Comparison of ENCODE assay signal across 17 cellular contexts in the genomic region with DNA sequence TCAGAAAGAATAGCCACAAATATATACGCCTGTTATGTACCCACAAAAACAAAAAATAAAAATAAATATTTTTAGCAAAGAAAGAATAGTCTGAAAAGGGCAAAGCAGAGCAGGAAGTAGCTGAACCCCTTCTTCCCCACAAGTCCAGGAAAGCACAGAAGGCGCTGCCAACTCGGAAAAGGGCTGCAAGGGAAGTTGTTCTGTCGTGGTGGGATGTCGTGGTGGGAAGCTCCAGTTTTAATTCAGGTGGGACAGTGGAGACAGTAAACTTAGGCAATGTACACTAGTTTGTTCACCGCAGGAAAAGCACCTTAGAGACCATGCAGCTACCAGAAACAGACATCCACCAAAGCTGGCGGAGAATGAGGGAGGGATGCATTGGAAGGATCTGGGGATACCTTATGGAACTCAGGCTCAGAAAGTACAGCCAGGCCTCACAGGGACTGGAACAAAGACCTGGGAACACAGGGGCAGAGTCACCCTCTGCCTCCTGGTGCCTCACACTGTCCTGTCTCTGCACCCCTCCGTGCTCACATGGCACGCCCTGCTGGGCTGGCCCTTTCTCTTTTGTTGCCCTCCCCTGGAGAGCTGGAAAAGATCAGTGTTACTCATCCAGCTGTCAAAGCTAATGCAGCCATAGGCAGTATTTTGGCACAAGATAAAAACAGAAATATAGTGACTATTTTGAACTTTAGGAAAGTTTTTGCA. TPM values are rescaled to one million over a fixed set of nuclear protein-coding genes. Genes with fewer than 3 reads are reported as not detected.
DNase-seq lines count a peak whose midpoint lies in the region; ATAC-seq and TF ChIP-seq lines count a peak whose summit lies in the region.
"Had no signal": no experiment of that assay in that cellular context is flagged by ENCODE, and none has a peak within 500 bp of the region (broad histone marks: within the 10 kb centered on the region; RNA-seq: fewer than 3 reads in every experiment).

No MANE protein-coding gene starts in this region.

- H3K4me3 ChIP-seq in A673 (ENCODE audit: low read depth, low read length, poor library complexity, severe bottlenecking) = no peak overlapping the region

- no peak overlapping the region for H3K4me3 Mint-ChIP-seq in HFFc6
- H3K4me3 Mint-ChIP-seq: activated T-helper 1 cell treated with anti-CD3 and anti-CD28 coated beads, Interleukin-12 subunit alpha, Interleukin-12 subunit beta, Interleukin-2, Interleukin-4 antibody, amounts not matched to agents 30 ng/mL and 10 ng/mL and 1 ng/mL, durations not matched to agents 14 hours and 24 hours and 36 hours had no signal

- H3K27me3 Mint-ChIP-seq in HFFc6 (ENCODE audit: insufficient read depth) = peaks cover 16% of the 10 kb centered on the region
- H3K27me3 Mint-ChIP-seq: activated B cell treated with CpG ODN at 0.5 μM for 24 hours; stimulated activated naive B cell treated with anti-CD40 and anti-IgM and Interleukin-4, amounts not matched to agents 10 μg/mL and 1 μg/mL and 100 μg/mL, for 72 hours had no signal

- H3K9me3 Mint-ChIP-seq in HFFc6 = no peaks in the 10 kb centered on the region
- H3K9me3 Mint-ChIP-seq: activated B cell treated with CpG ODN at 0.5 μM for 24 hours; activated T-helper 1 cell treated with anti-CD3 and anti-CD28 coated beads, Interleukin-12 subunit alpha, Interleukin-12 subunit beta, Interleukin-2, Interleukin-4 antibody, amounts not matched to agents 30 ng/mL and 10 ng/mL and 1 ng/mL, durations not matched to agents 14 hours and 24 hours and 36 hours; stimulated activated naive B cell treated with anti-CD40 and anti-IgM and Interleukin-4, amounts not matched to agents 10 μg/mL and 1 μg/mL and 100 μg/mL, for 72 hours had no signal

- peaks cover 61% of the 10 kb centered on the region for H3K4me1 Mint-ChIP-seq in HFFc6 (ENCODE audit: low read depth)

- peaks cover 16% of the 10 kb centered on the region for H3K4me1 ChIP-seq in A673 (ENCODE audit: insufficient read depth, low read length, poor library complexity, severe bottlenecking)

- no peaks in the 10 kb centered on the region; the same call in 1 of the 2 replicates for H3K36me3 Mint-ChIP-seq in HFFc6 (ENCODE audit: low read depth)

- CTCF ChIA-PET in A673 (lab: Charles Lee) = interaction anchor here (0.9 to 1.6 kb wide), 2 partner anchors 395 to 403 kb away, joined by 3 to 4 read pairs; no protein-coding TSS in a partner anchor
- CTCF ChIA-PET in RWPE1 (lab: Yijun Ruan, JAX) = interaction anchor here (0.6 to 3.7 kb wide), 5 partner anchors 29 to 196 kb away, joined by 3 to 53 read pairs (median 4); no protein-coding TSS in a partner anchor

- no peaks in the 10 kb centered on the region for H3K36me3 ChIP-seq in A673 (ENCODE audit: insufficient read depth, low read length, poor library complexity, severe bottlenecking)

- H3K27ac ChIP-seq in A673 (ENCODE audit: low read depth, low read length, poor library complexity, severe bottlenecking) (no peak overlapping the region), RWPE1 (no peak overlapping the region)

- H3K9me3 ChIP-seq in A673 (ENCODE audit: low read depth, low read length, poor library complexity, severe bottlenecking) = no peaks in the 10 kb centered on the region

- ATAC-seq in GM18870 (IDR thresholded peaks at IDR 0.05; ENCODE audit: unreplicated experiment) (no peak), HG02970 (IDR thresholded peaks at IDR 0.05; ENCODE audit: low FRiP score, unreplicated experiment) (no peak)
- ATAC-seq: stimulated activated naive B cell treated with anti-CD40 and anti-IgM and Interleukin-4, amounts not matched to agents 10 μg/mL and 1 μg/mL and 100 μg/mL, for 72 hours had no signal

- H3K27ac Mint-ChIP-seq in HFFc6 = no peak overlapping the region
- H3K27ac Mint-ChIP-seq: activated B cell treated with CpG ODN at 0.5 μM for 24 hours; activated T-helper 1 cell treated with anti-CD3 and anti-CD28 coated beads, Interleukin-12 subunit alpha, Interleukin-12 subunit beta, Interleukin-2, Interleukin-4 antibody, amounts not matched to agents 30 ng/mL and 10 ng/mL and 1 ng/mL, durations not matched to agents 14 hours and 24 hours and 36 hours; progenitor cell of endocrine pancreas; stimulated activated naive B cell treated with anti-CD40 and anti-IgM and Interleukin-4, amounts not matched to agents 10 μg/mL and 1 μg/mL and 100 μg/mL, for 72 hours had no signal

- no TSS peak for BruUV-seq in A673 (replicated peaks; lab: Mats Ljungman, UMichigan)

- DNase-seq in A673 (ENCODE audit: low spot score) = peak; percentile 40
- peak; percentile 5 for DNase-seq in HFFc6
- DNase-seq in activated CD8-positive, alpha-beta memory T cell treated with anti-CD3 and anti-CD28 coated beads, Interleukin-2, amount 50 U/mL, for 48 hours = peak; percentile 42
- DNase-seq in islet precursor cell = peak; percentile 59
- no peak for DNase-seq in GOT3 (lab: John Stamatoyannopoulos, UW)
- DNase-seq in RWPE1 (ENCODE audit: low spot score) = no peak
- DNase-seq: activated B cell treated with CpG ODN at 0.5 μM for 24 hours; H7; NCI-H1105 treated with DMSO at 0.1 percent for 48 hours; NCI-H774; stimulated activated CD4-positive, alpha-beta T cell treated with anti-CD3 and anti-CD28 coated beads, Interleukin-2, amount 100 ng/mL, for 48 hours; stimulated activated naive B cell treated with anti-CD40 and anti-IgM and Interleukin-4, amounts not matched to agents 10 μg/mL and 1 μg/mL and 100 μg/mL, for 72 hours had no signal

- intact Hi-C loops in A673 (cut with micrococcal nuclease; ENCODE audit: unreplicated experiment) = loop anchor here (1.0 to 10.0 kb wide), 5 partner anchors 69 to 403 kb away; no protein-coding TSS in a partner anchor

- peaks cover 3% of the 10 kb centered on the region for H3K27me3 ChIP-seq in A673 (replicated peaks; ENCODE audit: insufficient read depth, low read depth, low read length, poor library complexity)

- TF ChIP-seq CTCF in A673 (conservative IDR thresholded peaks at IDR 0.05; ENCODE audit: low read depth, low read length) = no peak
- TF ChIP-seq CTCF in HFFc6 (IDR thresholded peaks at IDR 0.05) = no peak
- no peak for TF ChIP-seq CTCF in RWPE1 (conservative IDR thresholded peaks at IDR 0.05; ENCODE audit: low read depth)

- POLR2A ChIA-PET in A673 (lab: Charles Lee; ENCODE audit: low non-redundant PET) (no interaction called here), RWPE1 (lab: Yijun Ruan, JAX; ENCODE audit: low non-redundant PET) (interaction anchor here (0.6 kb wide), 1 partner anchor 67 kb away, joined by 3 read pairs; no protein-coding TSS in a partner anchor)

RNA-seq across cellular contexts. Expression of gene APMAP, which starts 3.3 kb away (rescaled TPM):
- 67.9 and 70.3 TPM in 2 replicates for total RNA-seq in A673 (2021)
- 100 to 1,000 TPM; 119 to 137 (median 129) TPM for total RNA-seq in HFFc6 (2021; fragmentation: NEBNext Ultra II Directional; extraction: Animal tissue kit (Norgen Biotek cat#: 25700))

RNA-seq across cellular contexts. Expression of gene CST7, which starts 46.8 kb away (rescaled TPM):
- total RNA-seq in A673 (2021) = not detected in 2 replicates
- total RNA-seq in HFFc6 (2021; fragmentation: NEBNext Ultra II Directional; extraction: Animal tissue kit (Norgen Biotek cat#: 25700)) = not detected
- total RNA-seq: bronchial epithelial cell, H7, progenitor cell of endocrine pancreas had no signal

Comparison
In these comparisons a context has a peak if more than half of its experiments do, and no peak if none do; other contexts are left out.
1. DNase-seq: peak in A673 (single experiment), HFFc6 (single experiment), activated CD8-positive, alpha-beta memory T cell treated with anti-CD3 and anti-CD28 coated beads, Interleukin-2, amount 50 U/mL, for 48 hours (single experiment) and islet precursor cell (single experiment); none in GOT3 (single experiment) and RWPE1 (single experiment).